Comparison of ENCODE assay signal across 7 cellular contexts in the genomic region with DNA sequence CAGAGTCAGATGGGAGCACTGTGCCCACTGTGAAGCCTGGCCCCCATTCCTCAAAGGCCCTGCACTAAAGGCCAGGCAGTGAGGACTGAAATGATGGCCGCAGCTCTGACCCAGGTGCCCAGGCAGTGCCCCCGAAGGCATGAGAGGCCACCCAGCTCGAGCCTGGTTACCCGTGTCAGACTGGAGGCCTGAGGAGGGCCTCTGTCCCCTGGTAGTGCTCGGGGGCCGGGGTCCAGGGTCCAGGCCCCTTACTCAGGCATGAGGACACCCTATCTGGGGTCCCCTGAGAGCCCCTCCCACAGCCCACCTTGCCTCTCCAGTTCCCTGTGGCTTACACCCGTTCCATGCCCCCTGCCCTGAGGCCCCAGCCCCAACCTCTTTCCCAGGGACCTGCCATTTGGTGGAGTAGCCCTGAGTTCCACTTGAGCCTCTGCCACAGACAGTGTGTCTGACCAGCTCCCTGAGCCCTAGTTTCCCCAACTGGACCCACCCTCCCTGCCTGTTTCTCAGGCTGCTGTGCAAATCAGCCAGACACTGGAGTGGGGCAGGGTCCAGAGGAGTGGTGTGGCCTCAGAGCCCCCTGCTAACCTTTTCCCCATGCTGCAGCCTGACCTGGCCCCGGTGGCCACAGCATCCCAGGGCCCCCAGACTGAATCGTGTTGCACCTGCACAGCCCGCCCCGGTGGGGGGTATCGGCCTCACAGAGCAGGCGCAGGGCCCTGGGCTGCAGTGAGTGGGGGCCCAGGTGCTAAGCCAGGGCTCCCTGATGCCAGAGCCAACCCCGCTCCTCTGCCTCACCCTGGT. TPM values are rescaled to one million over a fixed set of nuclear protein-coding genes. Genes with fewer than 3 reads are reported as not detected.
A peak's percentile ranks its signal among the peaks of the same experiment; 100 is the strongest.
DNase-seq lines count a peak whose midpoint lies in the region; ATAC-seq lines count a peak whose summit lies in the region.

No MANE protein-coding gene starts in this region.

- DNase-seq in activated naive CD8-positive, alpha-beta T cell treated with anti-CD3 and anti-CD28 coated beads for 36 hours, result no peak
- DNase-seq in left colon, result peak; percentile 25 to 31
- no peak for DNase-seq in substantia nigra (lab: John Stamatoyannopoulos, UW)
- DNase-seq in NCI-H69 (lab: John Stamatoyannopoulos, UW), result no peak
- DNase-seq in superior temporal gyrus (ENCODE audit: extremely low spot score), result no peak

- no peaks in the 10 kb centered on the region for H3K9me3 ChIP-seq in KOPT-K1 (ENCODE audit: insufficient read depth, low read length, poor library complexity, severe bottlenecking)

- H3K9me3 Mint-ChIP-seq in activated naive CD8-positive, alpha-beta T cell treated with anti-CD3 and anti-CD28 coated beads for 36 hours, result no peaks in the 10 kb centered on the region

- intact Hi-C loops in left colon (cut with DNase I, micrococcal nuclease), result no loop called here

- peak overlapping the region; percentile 100 for H3K27ac ChIP-seq in KOPT-K1 (ENCODE audit: low read depth, low read length, poor library complexity, severe bottlenecking)
- H3K27ac ChIP-seq in substantia nigra (ENCODE audit: low read depth, low read length, poor library complexity, severe bottlenecking), result peak overlapping the region; percentile 80

- peak overlapping the region; percentile 74 for H3K4me3 Mint-ChIP-seq in activated naive CD8-positive, alpha-beta T cell treated with anti-CD3 and anti-CD28 coated beads for 36 hours

- peak overlapping the region; percentile 99 for H3K27ac Mint-ChIP-seq in activated naive CD8-positive, alpha-beta T cell treated with anti-CD3 and anti-CD28 coated beads for 36 hours

- H3K36me3 ChIP-seq in KOPT-K1 (ENCODE audit: insufficient read depth, low read length), result peaks cover 84% of the 10 kb centered on the region

- peaks cover 41% of the 10 kb centered on the region for H3K4me1 Mint-ChIP-seq in activated naive CD8-positive, alpha-beta T cell treated with anti-CD3 and anti-CD28 coated beads for 36 hours

- peaks cover 38% of the 10 kb centered on the region for H3K36me3 Mint-ChIP-seq in activated naive CD8-positive, alpha-beta T cell treated with anti-CD3 and anti-CD28 coated beads for 36 hours

- ATAC-seq in left colon, result no peak
- ATAC-seq in HG03342 (IDR thresholded peaks at IDR 0.05; ENCODE audit: unreplicated experiment), result no peak

- no peaks in the 10 kb centered on the region for H3K27me3 Mint-ChIP-seq in activated naive CD8-positive, alpha-beta T cell treated with anti-CD3 and anti-CD28 coated beads for 36 hours

RNA-seq across cellular contexts. Expression of a gene that starts 10.8 kb away (rescaled TPM):
- 10 to 100 TPM; 52.0 to 55.7 TPM for total RNA-seq in activated naive CD8-positive, alpha-beta T cell treated with anti-CD3 and anti-CD28 coated beads for 36 hours
- total RNA-seq in left colon, result 10 to 100 TPM; 26.9 to 29.6 TPM

RNA-seq across cellular contexts. Expression of a gene that starts 12.1 kb away (rescaled TPM):
- 100 to 1,000 TPM; 211 to 219 TPM for total RNA-seq in activated naive CD8-positive, alpha-beta T cell treated with anti-CD3 and anti-CD28 coated beads for 36 hours
- total RNA-seq in left colon, result 100 to 1,000 TPM in 1 of 2 donors, 10 to 100 TPM in 1; 95.8 to 119 TPM

RNA-seq across cellular contexts. Expression of a gene that starts 25.0 kb away (rescaled TPM):
- total RNA-seq in activated naive CD8-positive, alpha-beta T cell treated with anti-CD3 and anti-CD28 coated beads for 36 hours, result 1 to 10 TPM; 4.6 to 4.7 TPM
- 10 to 100 TPM; 74.9 to 79.3 TPM for total RNA-seq in left colon

Comparison
In these comparisons a context has a peak if more than half of its experiments do, and no peak if none do; other contexts are left out.
1. DNase-seq: peak in left colon (2 of 2); none in activated naive CD8-positive, alpha-beta T cell treated with anti-CD3 and anti-CD28 coated beads for 36 hours (single experiment), substantia nigra (0 of 49), NCI-H69 (single experiment) and superior temporal gyrus (single experiment).
2. RNA of a gene that starts 25.0 kb away (total RNA-seq): 74.9 to 79.3 TPM in left colon; 4.6 to 4.7 TPM in activated naive CD8-positive, alpha-beta T cell treated with anti-CD3 and anti-CD28 coated beads for 36 hours; every median in the first group is over 10 times any median in the second.